In the genomic region with DNA sequence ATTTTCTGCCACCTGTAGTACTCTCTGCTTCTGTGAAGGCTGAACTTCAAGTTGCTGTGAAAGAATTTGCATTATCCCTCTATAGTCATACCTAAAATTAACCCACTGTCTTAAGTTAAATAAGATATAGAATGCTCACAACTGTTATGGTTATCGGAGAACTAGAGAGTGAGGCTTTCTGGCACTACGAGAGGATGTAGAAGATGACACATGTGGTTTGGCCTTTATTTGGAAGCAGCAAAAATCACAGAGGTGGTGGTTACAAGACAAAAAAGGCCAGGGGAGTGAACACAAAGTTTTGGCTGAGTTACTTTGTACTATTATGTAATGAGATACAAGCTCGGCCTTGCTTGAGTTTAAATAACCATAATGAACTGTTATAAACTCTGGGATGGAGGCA, we compare ENCODE assay signal across 16 cellular contexts.
DNase-seq lines count a peak whose midpoint lies in the region; ATAC-seq and TF ChIP-seq lines count a peak whose summit lies in the region.
"Had no signal": no experiment of that assay in that cellular context is flagged by ENCODE, and none has a peak within 500 bp of the region (broad histone marks: within the 10 kb centered on the region; RNA-seq: fewer than 3 reads in every experiment).

No MANE protein-coding gene starts in this region.

- no peak for TF ChIP-seq CTCF in adrenal gland (IDR thresholded peaks at IDR 0.05)

- intact Hi-C loops in adrenal gland (cut with DNase I), result no loop called here

- DNase-seq in CD1c-positive myeloid dendritic cell (ENCODE audit: extremely low spot score), result peak; percentile 10
- peak; percentile 54 for DNase-seq in activated CD8-positive, alpha-beta T cell treated with anti-CD3 and anti-CD28 coated beads, Interleukin-2, amount 10 ng/mL, durations not matched to agents 7 days and 5 days
- no peak for DNase-seq in NOMO-1 treated with dmso at 0.1 percent for 144 hours (lab: John Stamatoyannopoulos, UW; ENCODE audit: unreplicated experiment)
- DNase-seq in stimulated activated CD4-positive, alpha-beta T cell treated with anti-CD3 and anti-CD28 coated beads, Interleukin-2, amount 100 ng/mL, for 48 hours, result no peak
- DNase-seq in adrenal gland, result no peak
- DNase-seq in HuH-7 (ENCODE audit: low spot score), result no peak
- DNase-seq: activated gamma-delta T cell treated with Interleukin-2 at 50 U/mL for 16 hours; DMS53; erythroblast; hypothalamus; NCI-H1417; stimulated activated CD4-positive, alpha-beta T cell treated with anti-CD3 and anti-CD28 coated beads, Interleukin-12 subunit alpha, Interleukin-12 subunit beta, amount 100 ng/mL, for 4 hours had no signal

- POLR2A ChIA-PET in activated CD8-positive, alpha-beta T cell treated with anti-CD3 and anti-CD28 coated beads, Interleukin-2, amount 10 ng/mL, durations not matched to agents 7 days and 5 days (lab: Charles Lee), result no interaction called here

- H3K27ac Mint-ChIP-seq in activated CD8-positive, alpha-beta T cell treated with anti-CD3 and anti-CD28 coated beads, Interleukin-2, amount 10 ng/mL, durations not matched to agents 7 days and 5 days, result peak overlapping the region; percentile 66

- no peak overlapping the region for H3K4me3 ChIP-seq in muscle layer of duodenum (ENCODE audit: low read depth in 1 of 2, low read length in 2 of 2)
- no peak overlapping the region for H3K4me3 ChIP-seq in adrenal gland
- H3K4me3 ChIP-seq: K562 had no signal

- peak overlapping the region; percentile 0 for H3K4me3 Mint-ChIP-seq in activated CD8-positive, alpha-beta T cell treated with anti-CD3 and anti-CD28 coated beads, Interleukin-2, amount 10 ng/mL, durations not matched to agents 7 days and 5 days

- no peak for TF ChIP-seq POLR2A in adrenal gland (IDR thresholded peaks at IDR 0.05)

- H3K9me3 ChIP-seq in muscle layer of duodenum (ENCODE audit: control insufficient read depth in 1 of 2, low read length in 2 of 2) (no peaks in the 10 kb centered on the region), adrenal gland (replicated peaks in 1 of 3) (no peaks in the 10 kb centered on the region)

- peak; percentile 58 for ATAC-seq in GM18498 (IDR thresholded peaks at IDR 0.05; ENCODE audit: unreplicated experiment)
- peak; percentile 85 for ATAC-seq in activated CD8-positive, alpha-beta T cell treated with anti-CD3 and anti-CD28 coated beads, Interleukin-2, amount 10 ng/mL, durations not matched to agents 7 days and 5 days
- ATAC-seq: K562, SK-N-SH treated with all-trans-retinoic acid at 6 μM for 48 hours had no signal

- H3K36me3 ChIP-seq in muscle layer of duodenum (ENCODE audit: control insufficient read depth in 1 of 2, insufficient read depth in 2 of 2, low read length in 2 of 2) (no peaks in the 10 kb centered on the region), adrenal gland (replicated peaks in 1 of 2) (no peaks in the 10 kb centered on the region)

- H3K36me3 Mint-ChIP-seq in activated CD8-positive, alpha-beta T cell treated with anti-CD3 and anti-CD28 coated beads, Interleukin-2, amount 10 ng/mL, durations not matched to agents 7 days and 5 days (ENCODE audit: low read depth), result peaks cover 47% of the 10 kb centered on the region

- 45 to 57% (median 52%) methylated on average over 3 of the region's 3 CpGs for WGBS in adrenal gland, 4 donors

- H3K4me1 ChIP-seq in muscle layer of duodenum (ENCODE audit: control insufficient read depth in 1 of 2, insufficient read depth in 2 of 2, low read length in 2 of 2), result peaks cover 4 to 5% of the 10 kb centered on the region in 2 donors
- peaks cover 19 to 60% of the 10 kb centered on the region in 2 donors for H3K4me1 ChIP-seq in adrenal gland (replicated peaks in 1 of 2)

- H3K27ac ChIP-seq in muscle layer of duodenum (ENCODE audit: low read length) (peak overlapping the region; percentile 20), adrenal gland (no peak overlapping the region)

- H3K9me3 Mint-ChIP-seq in activated CD8-positive, alpha-beta T cell treated with anti-CD3 and anti-CD28 coated beads, Interleukin-2, amount 10 ng/mL, durations not matched to agents 7 days and 5 days (ENCODE audit: insufficient read depth), result peaks cover 8% of the 10 kb centered on the region

- CTCF ChIA-PET in activated CD8-positive, alpha-beta T cell treated with anti-CD3 and anti-CD28 coated beads, Interleukin-2, amount 10 ng/mL, durations not matched to agents 7 days and 5 days (lab: Charles Lee), result interaction anchor here (1.8 kb wide), 1 partner anchor 37 kb away, joined by 6 read pairs; no protein-coding TSS in a partner anchor

- H3K27me3 ChIP-seq in muscle layer of duodenum (ENCODE audit: low read depth, low read length) (no peaks in the 10 kb centered on the region), adrenal gland (no peaks in the 10 kb centered on the region)

- H3K27me3 Mint-ChIP-seq in activated CD8-positive, alpha-beta T cell treated with anti-CD3 and anti-CD28 coated beads, Interleukin-2, amount 10 ng/mL, durations not matched to agents 7 days and 5 days (ENCODE audit: low read depth), result no peaks in the 10 kb centered on the region

- peaks cover 76% of the 10 kb centered on the region for H3K4me1 Mint-ChIP-seq in activated CD8-positive, alpha-beta T cell treated with anti-CD3 and anti-CD28 coated beads, Interleukin-2, amount 10 ng/mL, durations not matched to agents 7 days and 5 days (ENCODE audit: low read depth)

Comparison
In these comparisons a context has a peak if more than half of its experiments do, and no peak if none do; other contexts are left out.
1. DNase-seq: peak in CD1c-positive myeloid dendritic cell (single experiment) and activated CD8-positive, alpha-beta T cell treated with anti-CD3 and anti-CD28 coated beads, Interleukin-2, amount 10 ng/mL, durations not matched to agents 7 days and 5 days (single experiment); none in NOMO-1 treated with dmso at 0.1 percent for 144 hours (single experiment), stimulated activated CD4-positive, alpha-beta T cell treated with anti-CD3 and anti-CD28 coated beads, Interleukin-2, amount 100 ng/mL, for 48 hours (0 of 2), adrenal gland (0 of 7) and HuH-7 (single experiment).